Comparison of ENCODE assay signal across 8 cellular contexts in genomic region chr1:166838766-166839599, GRCh38. TPM values are rescaled to one million over a fixed set of nuclear protein-coding genes. Genes with fewer than 3 reads are reported as not detected.
DNase-seq lines count a peak whose midpoint lies in the region; ATAC-seq, FAIRE-seq and TF ChIP-seq lines count a peak whose summit lies in the region.

Gene POGK (plus strand): TSS chr1:166839475. CDS start chr1:166840957, 1,482 bp downstream.

- H3K4me3 ChIP-seq in right atrium auricular region: peak within 1 kb of the TSS; percentile 62 to 73

- peaks cover 0 to 51% of the 10 kb centered on the region in 2 donors for H3K4me1 ChIP-seq in right atrium auricular region

- FAIRE-seq in urothelium cell line (lab: Jason Lieb, UNC): no peak

- H3K36me3 ChIP-seq in right atrium auricular region: peaks cover 30% of the 10 kb centered on the region

- ATAC-seq in GM18502 (IDR thresholded peaks at IDR 0.05; ENCODE audit: poor library complexity, unreplicated experiment) (peak; percentile 96), HG02938 (IDR thresholded peaks at IDR 0.05; ENCODE audit: unreplicated experiment) (peak; percentile 91)

- no peaks in the 10 kb centered on the region for H3K9me3 ChIP-seq in right atrium auricular region

- no peaks in the 10 kb centered on the region for H3K27me3 ChIP-seq in right atrium auricular region

- intact Hi-C loops in T-helper 2 cell treated with Interferon-gamma antibody and Interleukin-4, amounts not matched to agents 100 ng/mL and 5 ng/mL, for 36 hours (cut with micrococcal nuclease): loop anchor here (1.0 to 5.0 kb wide), 2 partner anchors 37 to 347 kb away; partner anchors contain the start of gene TADA1

- H3K27ac ChIP-seq in right atrium auricular region: peak within 1 kb of the TSS; percentile 86 to 89

- peak; percentile 76 for DNase-seq in NCI-H1694 treated with DMSO at 0.1 percent for 48 hours (lab: John Stamatoyannopoulos, UW)
- DNase-seq in anterior cingulate cortex (lab: John Stamatoyannopoulos, UW): peak in 57 of 58 donors; percentile 26 to 95 (median 90)
- peak; percentile 91 for DNase-seq in right atrium auricular region (ENCODE audit: low spot score)
- DNase-seq in pulmonary artery endothelial cell (ENCODE audit: low read depth, low spot score): peak; percentile 71
- peak; percentile 95 for DNase-seq in urothelium cell line (ENCODE audit: low spot score)

- TF ChIP-seq CTCF in right atrium auricular region (IDR thresholded peaks at IDR 0.05): no peak

RNA-seq across cellular contexts. Expression of gene POGK, which starts in this region (rescaled TPM):
- total RNA-seq in T-helper 2 cell treated with Interferon-gamma antibody and Interleukin-4, amounts not matched to agents 100 ng/mL and 5 ng/mL, for 36 hours: 40.5 and 42.3 TPM in 2 replicates
- total RNA-seq in right atrium auricular region (10 to 100 TPM; 15.8 to 20.2 TPM), pulmonary artery endothelial cell (27.3 and 32.1 TPM in 2 replicates)

Comparison
In these comparisons a context has a peak if more than half of its experiments do, and no peak if none do; other contexts are left out.
1. Peak in every context shown above with its lines: DNase-seq, ATAC-seq, H3K4me3 ChIP-seq and H3K27ac ChIP-seq.